In the genomic region with DNA sequence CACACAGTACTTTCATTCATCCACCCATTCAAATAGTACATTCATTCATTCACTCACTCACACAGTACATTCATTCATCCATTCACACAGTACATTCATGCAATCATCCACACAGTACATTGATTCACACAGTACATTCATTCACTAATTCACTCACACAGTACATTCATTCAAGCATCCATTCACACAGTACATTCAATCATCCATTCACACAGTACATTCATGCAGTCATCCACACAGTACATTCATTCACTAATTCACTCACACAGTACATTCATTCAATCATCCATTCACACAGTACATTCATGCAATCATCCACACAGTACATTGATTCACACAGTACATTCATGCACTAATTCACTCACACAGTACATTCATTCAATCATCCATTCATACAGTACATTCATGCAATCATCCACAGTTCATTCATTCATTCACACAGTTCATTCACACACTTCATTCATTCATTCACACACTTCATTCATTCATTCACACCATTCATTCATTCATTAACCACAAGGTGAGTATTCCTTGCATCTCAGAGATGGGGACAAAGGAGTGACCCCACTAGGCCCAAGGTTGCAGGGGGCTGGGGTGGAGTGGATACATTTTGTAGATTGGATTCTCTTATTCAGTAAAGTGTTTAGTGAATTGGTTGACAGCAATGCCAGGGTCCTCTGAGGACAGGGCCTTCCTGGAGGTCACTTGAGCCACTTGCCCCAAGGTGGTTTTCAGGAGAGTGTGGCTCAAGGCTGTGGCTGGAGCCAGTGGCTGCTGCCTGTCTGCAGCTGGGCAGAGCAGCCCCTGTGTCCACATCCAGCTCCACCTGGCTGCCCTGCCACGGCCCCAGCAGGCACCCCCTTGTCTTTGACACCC, we compare ENCODE assay signal across 17 cellular contexts. TPM values are rescaled to one million over a fixed set of nuclear protein-coding genes. Genes with fewer than 3 reads are reported as not detected.
DNase-seq lines count a peak whose midpoint lies in the region; ATAC-seq, FAIRE-seq and TF ChIP-seq lines count a peak whose summit lies in the region.
"Had no signal": no experiment of that assay in that cellular context is flagged by ENCODE, and none has a peak within 500 bp of the region (broad histone marks: within the 10 kb centered on the region; RNA-seq: fewer than 3 reads in every experiment).

No MANE protein-coding gene starts in this region.

- DNase-seq in A549 (ENCODE audit: low read depth in 1 of 2, low spot score in 1 of 2): no peak
- DNase-seq in GM10248 (ENCODE audit: extremely low spot score): peak; percentile 15
- DNase-seq in GM12878 (ENCODE audit: low read depth, low spot score): no peak
- no peak for DNase-seq in mesenchymal stem cell
- no peak for DNase-seq in globus pallidus (ENCODE audit: low spot score)
- no peak for DNase-seq in thyroid gland
- DNase-seq in BE2C: no peak
- DNase-seq: activated CD4-positive, alpha-beta T cell treated with anti-CD3 and anti-CD28 coated beads, Interleukin-2, amount 10 ng/mL, durations not matched to agents 7 days and 5 days; activated T-cell treated with anti-CD3 and anti-CD28 coated beads, Interleukin-2, amount 50 U/mL, for 24 hours; endodermal cell; GF-D8; GOT3; NCI-H1436; retina had no signal

- no peak overlapping the region for H3K23ac ChIP-seq in mesenchymal stem cell (ENCODE audit: low read length in 2 of 2)

- H3K36me3 ChIP-seq in GM12878 (ENCODE audit: control insufficient read depth in 2 of 2, insufficient read depth in 2 of 2, low read length in 1 of 2): no peaks in the 10 kb centered on the region
- peaks cover 4 to 15% of the 10 kb centered on the region in 2 experiments for H3K36me3 ChIP-seq in mesenchymal stem cell (ENCODE audit: control insufficient read depth in 1 of 2, insufficient read depth in 2 of 2, low read depth in 1 of 2, low read length in 2 of 2)
- H3K36me3 ChIP-seq in thyroid gland: no peaks in the 10 kb centered on the region
- no peaks in the 10 kb centered on the region for H3K36me3 ChIP-seq in BE2C
- H3K36me3 ChIP-seq: SJSA1 had no signal

- RAD21 ChIA-PET in GM12878 (lab: Charles Lee; ENCODE audit: unreplicated experiment): no interaction called here

- H2BK5ac ChIP-seq in mesenchymal stem cell (ENCODE audit: low read depth, low read length, poor library complexity, severe bottlenecking): no peak overlapping the region

- H3K9ac ChIP-seq in GM12878 (ENCODE audit: control insufficient read depth, insufficient read depth, low read length) (no peak overlapping the region), mesenchymal stem cell (ENCODE audit: low read length) (no peak overlapping the region)

- TF ChIP-seq RAD21 in A549 (conservative IDR thresholded peaks at IDR 0.05 in 1 of 2, IDR thresholded peaks at IDR 0.05 in 1 of 2) (no peak), GM12878 (IDR thresholded peaks at IDR 0.05; ENCODE audit: insufficient read depth, low read depth, low read length) (no peak)

- H3K9me3 ChIP-seq in A549: peaks cover 16% of the 10 kb centered on the region; the same call in 2 of the 3 replicates
- peaks cover 11% of the 10 kb centered on the region for H3K9me3 ChIP-seq in GM12878 (replicated peaks; ENCODE audit: control insufficient read depth, insufficient read depth, low read length)
- peaks cover 21% of the 10 kb centered on the region for H3K9me3 ChIP-seq in mesenchymal stem cell (ENCODE audit: control insufficient read depth, low read length)
- H3K9me3 ChIP-seq in thyroid gland: no peaks in the 10 kb centered on the region
- H3K9me3 ChIP-seq in BE2C: no peaks in the 10 kb centered on the region
- H3K9me3 ChIP-seq: SJSA1 had no signal

- H3K79me2 ChIP-seq in GM12878 (ENCODE audit: control insufficient read depth, insufficient read depth, low read length): no peaks in the 10 kb centered on the region

- TF ChIP-seq EP300 in A549 (IDR thresholded peaks at IDR 0.05): no peak
- no peak for TF ChIP-seq EP300 in GM12878 (IDR thresholded peaks at IDR 0.05; ENCODE audit: borderline replicate concordance in 1 of 2, control insufficient read depth in 1 of 2, low read depth in 2 of 2, low read length in 2 of 2)

- WGBS in A549 (ENCODE audit: missing lambda C conversion rate): no CpG with 5 or more reads among the region's 1 CpG
- whole genome bisulfite sequencing in GM12878 (ENCODE audit: insufficient coverage, insufficient replicate concordance, low lambda C conversion rate, missing lambda C conversion rate): 31% methylated on average over 1 of the region's 1 CpG
- 80% methylated on average over 1 of the region's 1 CpG for WGBS in mesenchymal stem cell
- WGBS in thyroid gland, 2 donors: 50 to 67% methylated on average over 1 of the region's 1 CpG

- intact Hi-C loops in GM12878 (cut with micrococcal nuclease; ENCODE audit: unreplicated experiment): no loop called here
- intact Hi-C loops in thyroid gland (cut with DNase I): no loop called here

- peaks cover 0 to 8% of the 10 kb centered on the region in 2 experiments; a peak in 2 of 4 replicates for H3K27me3 ChIP-seq in GM12878 (replicated peaks in 1 of 2; ENCODE audit: control insufficient read depth in 2 of 2, insufficient read depth in 2 of 2, low read length in 1 of 2)
- H3K27me3 ChIP-seq in mesenchymal stem cell (ENCODE audit: control insufficient read depth in 1 of 2, insufficient read depth in 1 of 2, low read length in 2 of 2): peaks cover 0 to 2% of the 10 kb centered on the region in 2 experiments
- peaks cover 8% of the 10 kb centered on the region for H3K27me3 ChIP-seq in thyroid gland
- H3K27me3 ChIP-seq in BE2C: peaks cover 30% of the 10 kb centered on the region

- no peaks in the 10 kb centered on the region for H4K20me1 ChIP-seq in GM12878 (ENCODE audit: control insufficient read depth, insufficient read depth)

- H3K18ac ChIP-seq in mesenchymal stem cell (ENCODE audit: low read depth in 1 of 2, low read length in 2 of 2): peak overlapping the region in 1 of 2 experiments; percentile 25

- no peak overlapping the region for H3K27ac ChIP-seq in A549
- H3K27ac ChIP-seq in GM12878 (ENCODE audit: control insufficient read depth, insufficient read depth): no peak overlapping the region
- no peak overlapping the region for H3K27ac ChIP-seq in mesenchymal stem cell (ENCODE audit: low read length, poor library complexity, severe bottlenecking)
- H3K27ac ChIP-seq in thyroid gland: no peak overlapping the region
- H3K27ac ChIP-seq: SJSA1 had no signal

- POLR2A ChIA-PET in A549 (lab: Yijun Ruan, JAX): no interaction called here
- POLR2A ChIA-PET in GM10248 (lab: Yijun Ruan, JAX): no interaction called here
- POLR2A ChIA-PET in GM12878 (lab: Charles Lee): interaction anchor here (0.5 kb wide), 1 partner anchor 170 kb away, joined by 3 read pairs; a partner anchor contains a TSS

- ATAC-seq in A549 (no peak), GM12878 (no peak; the same call in 2 of the 3 replicates), GM21786 (IDR thresholded peaks at IDR 0.05; ENCODE audit: unreplicated experiment) (no peak)

- peak overlapping the region; percentile 29 for H4K91ac ChIP-seq in mesenchymal stem cell (ENCODE audit: low read length)

- H3K4me2 ChIP-seq in A549 (no peak overlapping the region), GM12878 (ENCODE audit: control insufficient read depth, insufficient read depth) (no peak overlapping the region), mesenchymal stem cell (ENCODE audit: low read length, poor library complexity, severe bottlenecking) (no peak overlapping the region)

- H3K4me1 ChIP-seq in A549: peaks cover 20% of the 10 kb centered on the region
- peaks cover 3% of the 10 kb centered on the region; the same call in 1 of the 2 replicates for H3K4me1 ChIP-seq in GM12878 (ENCODE audit: control insufficient read depth, insufficient read depth, low read length)
- H3K4me1 ChIP-seq in mesenchymal stem cell (ENCODE audit: control insufficient read depth, insufficient read depth, low read depth, low read length): peaks cover 49% of the 10 kb centered on the region
- peaks cover 10 to 13% of the 10 kb centered on the region in 2 donors for H3K4me1 ChIP-seq in thyroid gland
- no peaks in the 10 kb centered on the region for H3K4me1 ChIP-seq in BE2C
- H3K4me1 ChIP-seq: SJSA1 had no signal

- TF ChIP-seq CTCF in A549 (IDR thresholded peaks at IDR 0.05) (no peak), GM10248 (IDR thresholded peaks at IDR 0.05; ENCODE audit: control extremely low read depth, extremely low read depth, low read depth, missing control alignments) (no peak), GM12878 (IDR thresholded peaks at IDR 0.05 in 2 of 3, conservative IDR thresholded peaks at IDR 0.05 in 1 of 3; ENCODE audit: control insufficient read depth in 2 of 3, extremely low read depth in 1 of 3, insufficient read depth in 1 of 3, low read depth in 3 of 3, low read length in 3 of 3) (no peak), thyroid gland (IDR thresholded peaks at IDR 0.05) (no peak), BE2C (IDR thresholded peaks at IDR 0.05; ENCODE audit: low read depth, low read length) (no peak)

- no peak overlapping the region for H2BK15ac ChIP-seq in mesenchymal stem cell (ENCODE audit: low read depth, poor library complexity, severe bottlenecking)

- FAIRE-seq in A549 (lab: Jason Lieb, UNC): peak; percentile 18
- no peak for FAIRE-seq in GM12878 (lab: Jason Lieb, UNC)

- H4K8ac ChIP-seq in mesenchymal stem cell (ENCODE audit: low read length): no peak overlapping the region

- H3K4me3 ChIP-seq in A549 (no peak overlapping the region), GM12878 (no peak overlapping the region), mesenchymal stem cell (ENCODE audit: insufficient read depth in 1 of 2, low read depth in 1 of 2, low read length in 2 of 2) (no peak overlapping the region), thyroid gland (replicated peaks in 1 of 3) (no peak overlapping the region), BE2C (ENCODE audit: low read depth, low read length) (no peak overlapping the region)
- H3K4me3 ChIP-seq: lung, SJSA1 had no signal

- TSS peak; percentile 52 for BruUV-seq in GM12878 (replicated peaks; lab: Mats Ljungman, UMichigan)

- H2AK5ac ChIP-seq in mesenchymal stem cell (ENCODE audit: low read length, severe bottlenecking): peak overlapping the region; percentile 24

- H3K79me1 ChIP-seq in mesenchymal stem cell (replicated peaks; ENCODE audit: low read length, poor library complexity, severe bottlenecking): no peaks in the 10 kb centered on the region

- SMC1A ChIA-PET in GM12878 (lab: Charles Lee; ENCODE audit: uncharacterized antibody, unreplicated experiment): no interaction called here

- CTCF ChIA-PET in A549 (lab: Yijun Ruan, JAX) (interaction anchor here (0.8 kb wide), 1 partner anchor 10 kb away, joined by 3 read pairs; no protein-coding TSS in a partner anchor), GM10248 (lab: Yijun Ruan, JAX) (interaction anchor here (1.1 to 1.5 kb wide), 2 partner anchors 9 kb away, joined by 3 to 4 read pairs; no protein-coding TSS in a partner anchor), GM12878 (lab: Yijun Ruan, JAX) (interaction anchor here (1.2 kb wide), 2 partner anchors 9 to 27 kb away, joined by 3 to 5 read pairs; no protein-coding TSS in a partner anchor)

- peak overlapping the region; percentile 42 for H2BK120ac ChIP-seq in mesenchymal stem cell (ENCODE audit: low read depth, low read length)

- no peak overlapping the region for H2AFZ ChIP-seq in GM12878 (ENCODE audit: control insufficient read depth, low read depth, low read length)
- H2AFZ ChIP-seq in mesenchymal stem cell (ENCODE audit: low read depth, low read length): no peak overlapping the region

- TF ChIP-seq POLR2A in A549 (IDR thresholded peaks at IDR 0.05; ENCODE audit: low read length) (no peak), GM12878 (IDR thresholded peaks at IDR 0.05; ENCODE audit: low read depth, low read length) (no peak), thyroid gland (IDR thresholded peaks at IDR 0.05) (no peak)

- in situ Hi-C loops in GM12878 (cut with MboI): no loop called here

- peak overlapping the region in 1 of 2 experiments; percentile 34 for H3K4ac ChIP-seq in mesenchymal stem cell (ENCODE audit: low read depth in 1 of 2, low read length in 2 of 2)

- H3K14ac ChIP-seq in mesenchymal stem cell (ENCODE audit: low read length in 2 of 2): peak overlapping the region in 1 of 2 experiments; percentile 19

- H2BK12ac ChIP-seq in mesenchymal stem cell (ENCODE audit: low read length in 2 of 2): peak overlapping the region in 1 of 2 experiments; percentile 97

RNA-seq across cellular contexts. Expression of a gene that starts 4.3 kb away (rescaled TPM):
- polyA plus RNA-seq in A549 (2011; rRNA removed): 0.12 and 0.24 TPM in 2 replicates
- polyA plus RNA-seq in A549 (2012; cell fraction: cytosol; rRNA removed): 0.04 and 0.10 TPM in 2 replicates
- polyA plus RNA-seq in A549 (2012; cell fraction: nucleus; rRNA removed): 0.60 and 0.73 TPM in 2 replicates
- polyA plus RNA-seq in A549 (2017; fragmentation: RNase III; extraction: RNeasy Plus Mini Kit Qiagen cat#74134 plus additional on column Dnase treatment): 0.07 to 0.54 TPM (median 0.15 TPM) in 3 replicates
- 0.29 and 0.63 TPM in 2 replicates for polyA minus RNA-seq in A549 (2011; rRNA and poly(A)+ RNA removed)
- 71.0 and 75.2 TPM in 2 replicates for total RNA-seq in GM12878 (2013; cell fraction: nucleolus; rRNA removed)
- total RNA-seq in GM12878 (2014; rRNA removed): 8.7 and 10.4 TPM in 2 replicates
- total RNA-seq in GM12878 (2014; rRNA removed; fragmentation: Illumina TruSeq; extraction: Trizol): 6.9 and 9.1 TPM in 2 replicates
- 9.3 and 10.2 TPM in 2 replicates for total RNA-seq in GM12878 (2021)
- 3.6 TPM for polyA plus RNA-seq in GM12878 (2011; ENCODE audit: low read depth)
- polyA plus RNA-seq in GM12878 (2011; rRNA removed): 6.7 and 7.5 TPM in 2 replicates
- polyA plus RNA-seq in GM12878 (2011; cell fraction: cytosol; rRNA removed): 7.6 and 10.1 TPM in 2 replicates
- 36.0 and 37.7 TPM in 2 replicates for polyA plus RNA-seq in GM12878 (2011; cell fraction: nucleus; rRNA removed)
- 11.7 and 12.2 TPM in 2 replicates for polyA plus RNA-seq in GM12878 (2012)
- polyA plus RNA-seq in GM12878 (2014; fragmentation: Illumina TruSeq; extraction: Trizol): 2.6 and 5.1 TPM in 2 replicates
- 1 to 10 TPM; 1.1 to 1.6 TPM for polyA plus RNA-seq in GM12878 (2014; fragmentation: Nextera tagmentation; extraction: Ambion mirVana)
- 10.1 and 11.2 TPM in 2 replicates for polyA plus RNA-seq in GM12878 (2014; rRNA removed)
- 1 to 10 TPM; 7.1 to 9.6 TPM for polyA plus RNA-seq in GM12878 (2016; fragmentation: Nextera tagmentation; extraction: Ambion mirVana)
- polyA minus RNA-seq in GM12878 (2011; rRNA and poly(A)+ RNA removed): 2.0 and 6.5 TPM in 2 replicates
- polyA minus RNA-seq in GM12878 (2011; cell fraction: cytosol; rRNA and poly(A)+ RNA removed): 3.3 and 4.9 TPM in 2 replicates
- polyA minus RNA-seq in GM12878 (2011; cell fraction: nucleus; rRNA and poly(A)+ RNA removed): 13.2 and 17.9 TPM in 2 replicates
- 3,023 TPM for polyA plus RNA-seq in mesenchymal stem cell (2013, experiment 1 of 2)
- 3,062 TPM for polyA plus RNA-seq in mesenchymal stem cell (2013, experiment 2 of 2)
- total RNA-seq in thyroid gland: 10 to 100 TPM in 2 of 4 donors, 1 to 10 TPM in 2; 2.4 to 14.1 (median 6.6) TPM
- not detected for polyA plus RNA-seq in BE2C (2012; ENCODE audit: insufficient read depth, insufficient read length, low read depth)
